Comparison of ENCODE assay signal across 8 cellular contexts in genomic region chr1:154627247-154628121, GRCh38. TPM values are rescaled to one million over a fixed set of nuclear protein-coding genes. Genes with fewer than 3 reads are reported as not detected.
A peak's percentile ranks its signal among the peaks of the same experiment; 100 is the strongest.
DNase-seq lines count a peak whose midpoint lies in the region; ATAC-seq and TF ChIP-seq lines count a peak whose summit lies in the region.

No MANE protein-coding gene starts in this region.

- H3K4me3 ChIP-seq in A673 (ENCODE audit: low read depth, low read length, poor library complexity, severe bottlenecking) (peak overlapping the region; percentile 99), dorsolateral prefrontal cortex (peak overlapping the region; percentile 47 to 99 (median 95)), right lobe of liver (peak overlapping the region; percentile 89 to 97 (median 96))

- BruUV-seq in A673 (replicated peaks; lab: Mats Ljungman, UMichigan) = no TSS peak

- intact Hi-C loops in A673 (cut with micrococcal nuclease; ENCODE audit: unreplicated experiment) (no loop called here), dorsolateral prefrontal cortex (cut with DNase I) (loop anchor here (2.0 to 5.0 kb wide), 3 partner anchors 60 to 310 kb away; partner anchors contain the start of genes CHRNB2 (in 1 of the 2), PMVK (in 1 of the 2) and UBE2Q1 (in 1 of the 2)), right lobe of liver (cut with DNase I) (no loop called here)
- intact Hi-C loops in activated CD4-positive, alpha-beta memory T cell treated with anti-CD3 and anti-CD28 coated beads for 36 hours (cut with micrococcal nuclease) = loop anchor here (1.0 to 2.0 kb wide), 2 partner anchors 18 to 69 kb away; partner anchors contain the start of gene UBE2Q1

- peaks cover 42% of the 10 kb centered on the region for H3K4me1 Mint-ChIP-seq in activated CD4-positive, alpha-beta memory T cell treated with anti-CD3 and anti-CD28 coated beads for 36 hours (ENCODE audit: low read depth)

- WGBS in right lobe of liver (ENCODE audit: insufficient coverage, low coverage, low lambda C conversion rate, missing lambda C conversion rate) = under 1% methylated on average over 29 of the region's 71 CpGs

- peaks cover 14% of the 10 kb centered on the region for H3K27me3 ChIP-seq in A673 (replicated peaks; ENCODE audit: insufficient read depth, low read depth, low read length, poor library complexity)
- no peaks in the 10 kb centered on the region for H3K27me3 ChIP-seq in dorsolateral prefrontal cortex
- no peaks in the 10 kb centered on the region for H3K27me3 ChIP-seq in right lobe of liver

- H3K9me3 ChIP-seq in A673 (ENCODE audit: low read depth, low read length, poor library complexity, severe bottlenecking) = peaks cover 6% of the 10 kb centered on the region
- peaks cover 0 to 3% (median 0%) of the 10 kb centered on the region in 4 donors for H3K9me3 ChIP-seq in right lobe of liver

- H3K36me3 ChIP-seq in A673 (ENCODE audit: insufficient read depth, low read length, poor library complexity, severe bottlenecking) = peaks cover 8% of the 10 kb centered on the region
- peaks cover 0 to 8% (median 0%) of the 10 kb centered on the region in 4 donors for H3K36me3 ChIP-seq in right lobe of liver

- peaks cover 3% of the 10 kb centered on the region for H3K27me3 Mint-ChIP-seq in activated CD4-positive, alpha-beta memory T cell treated with anti-CD3 and anti-CD28 coated beads for 36 hours

- POLR2A ChIA-PET in A673 (lab: Charles Lee; ENCODE audit: low non-redundant PET) = interaction anchor here (0.5 to 0.6 kb wide), 2 partner anchors 19 to 117 kb away, joined by 3 to 8 read pairs; partner anchors contain the start of gene ADAR
- POLR2A ChIA-PET in activated CD4-positive, alpha-beta memory T cell treated with anti-CD3 and anti-CD28 coated beads for 36 hours (lab: Charles Lee) = interaction anchor here (0.8 to 2.0 kb wide), 5 partner anchors 18 to 317 kb away, joined by 3 to 18 read pairs (median 4); partner anchors contain the start of genes ADAR and PMVK

- peak overlapping the region; percentile 93 for H3K4me3 Mint-ChIP-seq in activated CD4-positive, alpha-beta memory T cell treated with anti-CD3 and anti-CD28 coated beads for 36 hours

- ATAC-seq in GM18909 (IDR thresholded peaks at IDR 0.05; ENCODE audit: poor library complexity, unreplicated experiment) = peak; percentile 64
- ATAC-seq in HG03565 (IDR thresholded peaks at IDR 0.05; ENCODE audit: unreplicated experiment) = peak; percentile 40
- peak; percentile 81 to 88 (median 83) for ATAC-seq in right lobe of liver

- H3K9me3 Mint-ChIP-seq in activated CD4-positive, alpha-beta memory T cell treated with anti-CD3 and anti-CD28 coated beads for 36 hours = peaks cover 8% of the 10 kb centered on the region

- H3K4me1 ChIP-seq in A673 (ENCODE audit: insufficient read depth, low read length, poor library complexity, severe bottlenecking) (peaks cover 5% of the 10 kb centered on the region), right lobe of liver (peaks cover 0 to 10% (median 4%) of the 10 kb centered on the region in 4 donors)

- H3K27ac ChIP-seq in A673 (ENCODE audit: low read depth, low read length, poor library complexity, severe bottlenecking) (peak overlapping the region; percentile 89), dorsolateral prefrontal cortex (peak overlapping the region; percentile 42 to 98 (median 91)), right lobe of liver (peak overlapping the region; percentile 72 to 94 (median 88))

- H3K27ac Mint-ChIP-seq in activated CD4-positive, alpha-beta memory T cell treated with anti-CD3 and anti-CD28 coated beads for 36 hours = peak overlapping the region; percentile 97

- peak; percentile 95 for DNase-seq in A673 (ENCODE audit: low spot score)
- peak; percentile 87 for DNase-seq in NCI-H774 (lab: John Stamatoyannopoulos, UW)
- peak; percentile 96 for DNase-seq in activated CD4-positive, alpha-beta memory T cell treated with anti-CD3 and anti-CD28 coated beads for 36 hours
- peak; percentile 77 to 92 (median 86) for DNase-seq in dorsolateral prefrontal cortex
- DNase-seq in right lobe of liver = peak; percentile 90 to 93 (median 92)
- peak; percentile 90 to 91 for DNase-seq in stimulated activated CD4-positive, alpha-beta T cell treated with anti-CD3 and anti-CD28 coated beads, Interleukin-2, amount 100 ng/mL, for 48 hours

- no peak for TF ChIP-seq CTCF in A673 (conservative IDR thresholded peaks at IDR 0.05; ENCODE audit: low read depth, low read length)
- TF ChIP-seq CTCF in dorsolateral prefrontal cortex (IDR thresholded peaks at IDR 0.05 in 54 of 56, conservative IDR thresholded peaks at IDR 0.05 in 2 of 56; ENCODE audit: low read depth in 1 of 56, partially characterized antibody in 56 of 56) = peak in 32 of 56 donors; percentile 3 to 55 (median 28)
- peak in 1 of 4 donors; percentile 2 for TF ChIP-seq CTCF in right lobe of liver (IDR thresholded peaks at IDR 0.05)

- peaks cover 16% of the 10 kb centered on the region for H3K36me3 Mint-ChIP-seq in activated CD4-positive, alpha-beta memory T cell treated with anti-CD3 and anti-CD28 coated beads for 36 hours

- peak; percentile 39 for TF ChIP-seq POLR2A in right lobe of liver (IDR thresholded peaks at IDR 0.05)

- CTCF ChIA-PET in A673 (lab: Charles Lee) = no interaction called here
- CTCF ChIA-PET in activated CD4-positive, alpha-beta memory T cell treated with anti-CD3 and anti-CD28 coated beads for 36 hours (lab: Charles Lee) = interaction anchor here (0.5 to 3.6 kb wide), 5 partner anchors 14 to 807 kb away, joined by 3 to 17 read pairs (median 4); partner anchors contain the start of genes ADAR and PMVK

RNA-seq across cellular contexts. Expression of gene ADAR, which starts 19.5 kb away (rescaled TPM):
- 165 and 171 TPM in 2 replicates for total RNA-seq in A673 (2021)
- total RNA-seq in activated CD4-positive, alpha-beta memory T cell treated with anti-CD3 and anti-CD28 coated beads for 36 hours = 100 to 1,000 TPM; 270 to 289 TPM
- 100 to 1,000 TPM; 152 to 335 (median 225) TPM for total RNA-seq in dorsolateral prefrontal cortex
- 100 to 1,000 TPM in 1 of 6 experiments, 10 to 100 TPM in 5; 69.9 to 105 (median 78.7) TPM for total RNA-seq in right lobe of liver

RNA-seq across cellular contexts. Expression of gene CHRNB2, which starts 59.9 kb away (rescaled TPM):
- total RNA-seq in A673 (2021) (3.2 and 3.5 TPM in 2 replicates), dorsolateral prefrontal cortex (10 to 100 TPM in 119 of 120 experiments, 1 to 10 TPM in 1; 10.0 to 43.4 (median 29.1) TPM), right lobe of liver (under 1 TPM in 1 of 6 experiments, not detected in 5; 0.07 TPM)
- total RNA-seq in activated CD4-positive, alpha-beta memory T cell treated with anti-CD3 and anti-CD28 coated beads for 36 hours = not detected

Comparison
In these comparisons a context has a peak if more than half of its experiments do, and no peak if none do; other contexts are left out.
1. Peak in every context shown above with its lines: DNase-seq, ATAC-seq, H3K4me3 ChIP-seq and H3K27ac ChIP-seq.
2. intact Hi-C loops: an anchor here in activated CD4-positive, alpha-beta memory T cell treated with anti-CD3 and anti-CD28 coated beads for 36 hours (1.0 to 2.0 kb wide) and dorsolateral prefrontal cortex (2.0 to 5.0 kb wide); none called in A673 and right lobe of liver.